In the genomic region with DNA sequence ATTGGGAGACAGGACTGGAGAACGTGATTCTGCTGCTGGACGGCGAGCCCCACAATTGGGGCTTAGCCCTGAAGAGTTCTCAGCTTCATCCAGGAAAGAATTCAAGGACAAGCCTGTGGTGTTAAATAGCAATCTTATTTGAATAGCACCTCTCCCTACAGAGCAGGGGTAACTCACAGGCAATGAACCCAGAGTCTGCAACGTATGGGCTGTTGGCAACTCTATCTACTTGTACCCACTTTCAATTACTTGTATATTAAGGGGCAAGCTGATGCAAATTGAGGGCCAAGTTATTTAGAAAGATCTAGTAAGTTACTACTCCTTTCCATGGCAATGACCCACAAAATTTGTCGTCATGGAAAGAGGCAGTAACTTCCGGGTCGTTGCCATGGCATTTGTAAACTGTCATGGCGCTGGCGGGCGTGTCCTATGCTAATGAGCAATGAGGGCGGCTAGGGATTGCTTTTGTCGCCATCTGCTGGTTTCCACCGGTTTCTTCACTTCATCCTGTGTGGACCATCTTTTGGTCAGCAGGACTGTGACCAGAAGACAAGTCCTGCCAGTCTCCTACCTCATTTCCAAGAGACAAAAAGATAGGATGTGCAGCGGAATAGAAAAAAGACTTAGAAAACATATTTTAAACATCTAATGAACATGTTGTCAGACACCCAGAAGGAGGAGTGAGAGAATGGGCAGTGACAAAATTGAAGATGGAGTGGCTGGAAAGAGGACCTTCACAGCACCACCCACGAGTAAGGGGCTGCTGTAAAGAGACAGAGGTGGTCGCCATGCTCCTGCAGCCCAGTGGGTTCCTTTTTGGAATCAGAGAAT, we compare ENCODE assay signal across 8 cellular contexts. TPM values are rescaled to one million over a fixed set of nuclear protein-coding genes. Genes with fewer than 3 reads are reported as not detected.
DNase-seq lines count a peak whose midpoint lies in the region; ATAC-seq and TF ChIP-seq lines count a peak whose summit lies in the region.

No MANE protein-coding gene starts in this region.

- H3K4me3 ChIP-seq in kidney epithelial cell (ENCODE audit: low read depth, low read length), result no peak overlapping the region

- peak overlapping the region; percentile 20 for H3K4me3 Mint-ChIP-seq in central memory CD8-positive, alpha-beta T cell

- peak; percentile 88 for ATAC-seq in HG03378 (IDR thresholded peaks at IDR 0.05; ENCODE audit: unreplicated experiment)
- peak; percentile 94 to 95 for ATAC-seq in activated CD4-positive, CD25-positive, alpha-beta regulatory T cell treated with anti-CD3 and anti-CD28 coated beads, Interleukin-2, amount 50 U/mL, for 24 hours
- ATAC-seq in central memory CD8-positive, alpha-beta T cell (replicated peaks; ENCODE audit: extremely low read depth, poor library complexity, severe bottlenecking), result peak; percentile 95

- H3K27ac Mint-ChIP-seq in central memory CD8-positive, alpha-beta T cell (ENCODE audit: low read depth), result peak overlapping the region; percentile 92

- H3K27me3 Mint-ChIP-seq in central memory CD8-positive, alpha-beta T cell, result no peaks in the 10 kb centered on the region

- H3K36me3 Mint-ChIP-seq in central memory CD8-positive, alpha-beta T cell (ENCODE audit: insufficient read depth), result peaks cover 6% of the 10 kb centered on the region

- DNase-seq in AG09319 (ENCODE audit: extremely low read depth, low read depth), result peak; percentile 72
- DNase-seq in GM19238 (ENCODE audit: insufficient read length, low spot score), result peak; percentile 29
- peak; percentile 57 for DNase-seq in NCI-H446 treated with DMSO at 0.1 percent for 48 hours (lab: John Stamatoyannopoulos, UW)
- peak; percentile 89 to 94 for DNase-seq in central memory CD8-positive, alpha-beta T cell (ENCODE audit: low spot score in 2 of 2)
- DNase-seq in kidney epithelial cell (ENCODE audit: low read depth), result peak; percentile 73
- DNase-seq in stimulated activated CD4-positive, alpha-beta T cell treated with anti-CD3 and anti-CD28 coated beads, Interleukin-1b, Interleukin-23, amount 100 ng/mL, for 1 hour (ENCODE audit: low read depth in 2 of 2), result peak; percentile 81

- peak; percentile 87 for TF ChIP-seq CTCF in AG09319 (IDR thresholded peaks at IDR 0.05; ENCODE audit: low read depth, low read length)
- peak; percentile 78 for TF ChIP-seq CTCF in kidney epithelial cell (IDR thresholded peaks at IDR 0.05; ENCODE audit: insufficient read depth, low read length, poor library complexity, severe bottlenecking)

- H3K4me1 Mint-ChIP-seq in central memory CD8-positive, alpha-beta T cell, result peaks cover 16% of the 10 kb centered on the region

- no peaks in the 10 kb centered on the region for H3K9me3 Mint-ChIP-seq in central memory CD8-positive, alpha-beta T cell

- H3K27me3 ChIP-seq in kidney epithelial cell (ENCODE audit: control insufficient read depth, insufficient read depth, low read length), result no peaks in the 10 kb centered on the region

- H3K36me3 ChIP-seq in kidney epithelial cell (ENCODE audit: control insufficient read depth, insufficient read depth, low read length), result no peaks in the 10 kb centered on the region

RNA-seq across cellular contexts. Expression of a gene that starts 45.8 kb away (rescaled TPM):
- 9.0 and 9.3 TPM in 2 replicates for total RNA-seq in kidney epithelial cell

RNA-seq across cellular contexts. Expression of a gene that starts 49.2 kb away (rescaled TPM):
- total RNA-seq in kidney epithelial cell, result 26.1 and 31.6 TPM in 2 replicates

RNA-seq across cellular contexts. Expression of a gene that starts 49.2 kb away (rescaled TPM):
- total RNA-seq in kidney epithelial cell, result 33.1 and 35.8 TPM in 2 replicates

Comparison
In these comparisons a context has a peak if more than half of its experiments do, and no peak if none do; other contexts are left out.
1. DNase-seq: peak in every context shown above with its lines; median percentile 92 in central memory CD8-positive, alpha-beta T cell; 81 in stimulated activated CD4-positive, alpha-beta T cell treated with anti-CD3 and anti-CD28 coated beads, Interleukin-1b, Interleukin-23, amount 100 ng/mL, for 1 hour; 73 in kidney epithelial cell; 72 in AG09319; 57 in NCI-H446 treated with DMSO at 0.1 percent for 48 hours; 29 in GM19238.